Comparison of ENCODE assay signal across 15 cellular contexts in the genomic region with DNA sequence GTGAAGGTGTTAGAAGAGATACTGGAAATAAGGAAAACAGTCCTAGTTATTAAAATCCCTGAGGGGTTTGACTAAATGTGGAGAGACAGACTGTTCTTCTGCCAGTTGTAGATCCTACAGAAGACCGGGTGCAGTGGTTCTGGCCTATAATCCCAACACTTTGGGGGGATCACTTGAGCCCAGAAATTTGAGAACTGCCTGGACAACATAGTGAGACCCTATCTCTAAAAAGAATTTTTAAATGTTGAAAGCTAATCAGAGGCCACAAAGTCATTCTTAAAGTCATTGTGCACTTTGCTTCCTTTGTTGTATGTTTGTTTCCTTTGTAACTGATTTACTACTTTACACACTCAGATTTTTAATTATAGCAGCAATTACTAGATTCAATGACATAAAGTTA.
DNase-seq lines count a peak whose midpoint lies in the region; ATAC-seq and TF ChIP-seq lines count a peak whose summit lies in the region.
"Had no signal": no experiment of that assay in that cellular context is flagged by ENCODE, and none has a peak within 500 bp of the region (broad histone marks: within the 10 kb centered on the region; RNA-seq: fewer than 3 reads in every experiment).

No MANE protein-coding gene starts in this region.

- peaks cover 7% of the 10 kb centered on the region for H3K4me1 ChIP-seq in CD4-positive, CD25-positive, alpha-beta regulatory T cell (ENCODE audit: control insufficient read depth, insufficient read depth, low read length, poor library complexity, severe bottlenecking)
- H3K4me1 ChIP-seq in HEK293 (ENCODE audit: control insufficient read depth, insufficient read depth, low read length) (no peaks in the 10 kb centered on the region), neuronal stem cell (ENCODE audit: control insufficient read depth in 2 of 2, insufficient read depth in 1 of 2, low read depth in 1 of 2, low read length in 2 of 2) (no peaks in the 10 kb centered on the region), spleen (peaks cover 0 to 11% (median 5%) of the 10 kb centered on the region in 6 donors)
- H3K4me1 ChIP-seq: BLaER1, Caco-2 had no signal

- TF ChIP-seq CTCF in HEK293 (tag by site-specific recombination; IDR thresholded peaks at IDR 0.05) (no peak), HFFc6 (IDR thresholded peaks at IDR 0.05) (no peak), spleen (IDR thresholded peaks at IDR 0.05 in 8 of 11, conservative IDR thresholded peaks at IDR 0.05 in 3 of 11) (no peak), progenitor cell of endocrine pancreas (IDR thresholded peaks at IDR 0.05; ENCODE audit: unreplicated experiment) (no peak)

- no peak for ATAC-seq in CD4-positive, CD25-positive, alpha-beta regulatory T cell (ENCODE audit: low read depth in 2 of 2)
- ATAC-seq in activated T-helper 17 cell treated with anti-CD3 and anti-CD28 coated beads, Interleukin-2, amount 50 U/mL, for 72 hours (replicated peaks) = no peak

- peaks cover 0 to 13% (median 8%) of the 10 kb centered on the region in 4 donors for H3K4me1 Mint-ChIP-seq in CD4-positive, CD25-positive, alpha-beta regulatory T cell
- H3K4me1 Mint-ChIP-seq in activated T-helper 17 cell treated with anti-CD3 and anti-CD28 coated beads, Interleukin-2, amount 50 U/mL, for 72 hours = no peaks in the 10 kb centered on the region
- H3K4me1 Mint-ChIP-seq in HFFc6 (ENCODE audit: low read depth) (peaks cover 13% of the 10 kb centered on the region), progenitor cell of endocrine pancreas (ENCODE audit: low read depth) (peaks cover 9% of the 10 kb centered on the region)

- H2BK5ac ChIP-seq in neuronal stem cell (ENCODE audit: low read length) = no peak overlapping the region

- no peak overlapping the region for H2BK15ac ChIP-seq in neuronal stem cell (ENCODE audit: low read length)

- H3K4me3 Mint-ChIP-seq in CD4-positive, CD25-positive, alpha-beta regulatory T cell = no peak overlapping the region
- H3K4me3 Mint-ChIP-seq in activated T-helper 17 cell treated with anti-CD3 and anti-CD28 coated beads, Interleukin-2, amount 50 U/mL, for 72 hours = peak overlapping the region; percentile 44
- H3K4me3 Mint-ChIP-seq in HFFc6 (no peak overlapping the region), progenitor cell of endocrine pancreas (ENCODE audit: low read depth) (no peak overlapping the region)
- H3K4me3 Mint-ChIP-seq: CD8-positive, alpha-beta T cell; H9 had no signal

- no peak for TF ChIP-seq POLR2A in spleen (IDR thresholded peaks at IDR 0.05)

- DNase-seq in CD4-positive, CD25-positive, alpha-beta regulatory T cell = no peak
- DNase-seq in neuronal stem cell (ENCODE audit: low spot score) (no peak), HFFc6 (no peak), spleen (no peak), progenitor cell of endocrine pancreas (ENCODE audit: low spot score, unreplicated experiment) (no peak)

- H3K4ac ChIP-seq in neuronal stem cell (ENCODE audit: low read length) = no peak overlapping the region

- H3K4me3 ChIP-seq in CD4-positive, CD25-positive, alpha-beta regulatory T cell (ENCODE audit: low read depth, low read length) = no peak overlapping the region
- H3K4me3 ChIP-seq in HEK293 (ENCODE audit: low read depth, low read length) (no peak overlapping the region), neuronal stem cell (ENCODE audit: low read length in 2 of 2) (no peak overlapping the region), spleen (no peak overlapping the region)
- H3K4me3 ChIP-seq: BLaER1, GM12878, GM23248 had no signal

- H4K91ac ChIP-seq in neuronal stem cell (ENCODE audit: low read depth, low read length, poor library complexity) = no peak overlapping the region

- CTCF ChIA-PET in HEK293 (lab: Yijun Ruan, JAX) = interaction anchor here (0.5 to 7.8 kb wide), 50 partner anchors 8 to 1357 kb away, joined by 3 to 219 read pairs (median 5); no protein-coding TSS in a partner anchor

- H3K27me3 Mint-ChIP-seq in CD4-positive, CD25-positive, alpha-beta regulatory T cell = peaks cover 20% of the 10 kb centered on the region
- no peaks in the 10 kb centered on the region for H3K27me3 Mint-ChIP-seq in activated T-helper 17 cell treated with anti-CD3 and anti-CD28 coated beads, Interleukin-2, amount 50 U/mL, for 72 hours
- H3K27me3 Mint-ChIP-seq in HFFc6 (ENCODE audit: insufficient read depth) (peaks cover 8% of the 10 kb centered on the region), progenitor cell of endocrine pancreas (no peaks in the 10 kb centered on the region)

- no peaks in the 10 kb centered on the region for H3K9me3 Mint-ChIP-seq in CD4-positive, CD25-positive, alpha-beta regulatory T cell
- H3K9me3 Mint-ChIP-seq in activated T-helper 17 cell treated with anti-CD3 and anti-CD28 coated beads, Interleukin-2, amount 50 U/mL, for 72 hours = no peaks in the 10 kb centered on the region
- 0 out of 2 replicates have a peak, but pooled peaks cover 1% of the 10 kb centered on the region for H3K9me3 Mint-ChIP-seq in HFFc6
- no peaks in the 10 kb centered on the region for H3K9me3 Mint-ChIP-seq in progenitor cell of endocrine pancreas (ENCODE audit: low read depth)
- H3K9me3 Mint-ChIP-seq: CD8-positive, alpha-beta T cell had no signal

- no peaks in the 10 kb centered on the region for H3K27me3 ChIP-seq in CD4-positive, CD25-positive, alpha-beta regulatory T cell (ENCODE audit: control insufficient read depth, insufficient read depth, low read length)
- no peaks in the 10 kb centered on the region for H3K27me3 ChIP-seq in neuronal stem cell (ENCODE audit: control insufficient read depth in 3 of 3, insufficient read depth in 3 of 3, low read depth in 1 of 3, low read length in 3 of 3)
- H3K27me3 ChIP-seq in spleen (replicated peaks in 1 of 7) = no peaks in the 10 kb centered on the region
- H3K27me3 ChIP-seq: BLaER1 had no signal

- no peak overlapping the region for H3K23ac ChIP-seq in neuronal stem cell (ENCODE audit: low read depth, low read length, poor library complexity)

- H3K4me2 ChIP-seq in neuronal stem cell (ENCODE audit: insufficient read depth, low read length, poor library complexity, severe bottlenecking) = no peak overlapping the region
- H3K4me2 ChIP-seq: BLaER1, SK-N-SH had no signal

- peak overlapping the region in 2 of 3 donors; percentile 70 to 81 for H3K27ac Mint-ChIP-seq in CD4-positive, CD25-positive, alpha-beta regulatory T cell
- H3K27ac Mint-ChIP-seq in activated T-helper 17 cell treated with anti-CD3 and anti-CD28 coated beads, Interleukin-2, amount 50 U/mL, for 72 hours = peak overlapping the region; percentile 74
- H3K27ac Mint-ChIP-seq in HFFc6 (no peak overlapping the region), progenitor cell of endocrine pancreas (no peak overlapping the region)
- H3K27ac Mint-ChIP-seq: H9 had no signal

- no peak overlapping the region for H3K27ac ChIP-seq in CD4-positive, CD25-positive, alpha-beta regulatory T cell (ENCODE audit: insufficient read depth, low read length, poor library complexity, severe bottlenecking)
- H3K27ac ChIP-seq in HEK293 (ENCODE audit: extremely low read depth, low read depth, low read length) (no peak overlapping the region), neuronal stem cell (replicated peaks; ENCODE audit: low read length) (no peak overlapping the region), spleen (no peak overlapping the region)
- H3K27ac ChIP-seq: BLaER1, GM23248, HL-60 had no signal

- no peak overlapping the region for H2BK12ac ChIP-seq in neuronal stem cell (ENCODE audit: low read length)

- no CpG with 5 or more reads among the region's 1 CpG for WGBS in neuronal stem cell (ENCODE audit: extremely low coverage in 2 of 2, insufficient read length in 2 of 2, insufficient replicate concordance in 1 of 2), 2 donors
- WGBS in spleen, 5 donors = 71 to 91% (median 85%) methylated on average over 1 of the region's 1 CpG

- no peak overlapping the region for H4K8ac ChIP-seq in neuronal stem cell (ENCODE audit: low read depth, low read length)

- H3K36me3 Mint-ChIP-seq in CD4-positive, CD25-positive, alpha-beta regulatory T cell = no peaks in the 10 kb centered on the region
- H3K36me3 Mint-ChIP-seq in activated T-helper 17 cell treated with anti-CD3 and anti-CD28 coated beads, Interleukin-2, amount 50 U/mL, for 72 hours (ENCODE audit: low read depth) = no peaks in the 10 kb centered on the region
- H3K36me3 Mint-ChIP-seq in HFFc6 (ENCODE audit: low read depth) (no peaks in the 10 kb centered on the region), progenitor cell of endocrine pancreas (ENCODE audit: insufficient read depth) (no peaks in the 10 kb centered on the region)
- H3K36me3 Mint-ChIP-seq: CD8-positive, alpha-beta T cell had no signal

- H3K14ac ChIP-seq in neuronal stem cell (ENCODE audit: low read length) = no peak overlapping the region

- H2AFZ ChIP-seq in neuronal stem cell (ENCODE audit: low read length) = peak overlapping the region; percentile 63
- H2AFZ ChIP-seq: GM23248 had no signal

- no peaks in the 10 kb centered on the region for H3K36me3 ChIP-seq in CD4-positive, CD25-positive, alpha-beta regulatory T cell (ENCODE audit: control insufficient read depth, insufficient read depth, low read length)
- no peaks in the 10 kb centered on the region for H3K36me3 ChIP-seq in HEK293 (ENCODE audit: control insufficient read depth in 2 of 2, insufficient read depth in 1 of 2, low read length in 2 of 2)
- H3K36me3 ChIP-seq in neuronal stem cell (replicated peaks in 1 of 2; ENCODE audit: control insufficient read depth in 2 of 2, insufficient read depth in 2 of 2, low read length in 2 of 2) = no peaks in the 10 kb centered on the region
- no peaks in the 10 kb centered on the region for H3K36me3 ChIP-seq in spleen
- H3K36me3 ChIP-seq: BLaER1 had no signal

- no peaks in the 10 kb centered on the region for H3K79me1 ChIP-seq in neuronal stem cell (ENCODE audit: low read depth, low read length)

- no peak overlapping the region for H3K9ac ChIP-seq in neuronal stem cell (ENCODE audit: low read depth, low read length, poor library complexity)
- H3K9ac ChIP-seq: BLaER1, GM23248, SK-N-SH had no signal

- H3K9me3 ChIP-seq in CD4-positive, CD25-positive, alpha-beta regulatory T cell (ENCODE audit: control insufficient read depth in 2 of 2, low read length in 2 of 2) = no peaks in the 10 kb centered on the region
- no peaks in the 10 kb centered on the region for H3K9me3 ChIP-seq in HEK293 (ENCODE audit: control insufficient read depth, insufficient read depth, low read depth, low read length)
- peaks cover 0 to 1% of the 10 kb centered on the region in 2 donors for H3K9me3 ChIP-seq in neuronal stem cell (replicated peaks in 1 of 2; ENCODE audit: control insufficient read depth in 2 of 2, insufficient read depth in 1 of 2, low read depth in 1 of 2, low read length in 2 of 2)
- H3K9me3 ChIP-seq in spleen = no peaks in the 10 kb centered on the region
- H3K9me3 ChIP-seq: BLaER1, Caco-2, SK-N-SH had no signal

- H2AK5ac ChIP-seq in neuronal stem cell (ENCODE audit: low read depth, low read length) = no peak overlapping the region

- POLR2A ChIA-PET in HEK293 (lab: Yijun Ruan, JAX) = interaction anchor here (0.6 to 1.0 kb wide), 3 partner anchors 19 to 150 kb away, joined by 3 read pairs; no protein-coding TSS in a partner anchor

- intact Hi-C loops in spleen (cut with DNase I; ENCODE audit: low total_unique reads) = loop anchor here (2.0 kb wide), 1 partner anchor 148 kb away; no protein-coding TSS in a partner anchor

- H3K18ac ChIP-seq in neuronal stem cell (ENCODE audit: low read length) = no peak overlapping the region

- no peak overlapping the region for H2BK120ac ChIP-seq in neuronal stem cell (ENCODE audit: low read depth, low read length)

Comparison
In these comparisons a context has a peak if more than half of its experiments do, and no peak if none do; other contexts are left out.
1. H3K27ac Mint-ChIP-seq: peak in CD4-positive, CD25-positive, alpha-beta regulatory T cell (2 of 3) and activated T-helper 17 cell treated with anti-CD3 and anti-CD28 coated beads, Interleukin-2, amount 50 U/mL, for 72 hours (single experiment); none in HFFc6 (single experiment) and progenitor cell of endocrine pancreas (single experiment).